ENCODE assay signal across 1 cellular context in genomic region chr20:61310954-61311353, GRCh38.
TF ChIP-seq lines count a peak whose summit lies in the region.

No MANE protein-coding gene starts in this region.

TF ChIP-seq in HEK293, 187 proteins besides CTCF, POLR2A, EP300 and RAD21 (continued from another document):
- TF ChIP-seq ZNF280D (tag by site-specific recombination; IDR thresholded peaks at IDR 0.05) (no peak), ZNF184 (tag by site-specific recombination; IDR thresholded peaks at IDR 0.05) (no peak), YY1 (tag by site-specific recombination; IDR thresholded peaks at IDR 0.05) (no peak), ZNF23 (tag by site-specific recombination; IDR thresholded peaks at IDR 0.05; ENCODE audit: borderline replicate concordance) (no peak), KLF1 (tag by site-specific recombination; IDR thresholded peaks at IDR 0.05) (peak; percentile 83), SP7 (tag by site-specific recombination; IDR thresholded peaks at IDR 0.05) (no peak), ZNF514 (tag by site-specific recombination; IDR thresholded peaks at IDR 0.05) (no peak), ZNF10 (tag by site-specific recombination; IDR thresholded peaks at IDR 0.05) (no peak), ZNF580 (tag by site-specific recombination; IDR thresholded peaks at IDR 0.05) (no peak), ZNF658 (tag by site-specific recombination; IDR thresholded peaks at IDR 0.05) (no peak), ZNF248 (tag by site-specific recombination; IDR thresholded peaks at IDR 0.05) (no peak), EGR2 (tag by site-specific recombination; IDR thresholded peaks at IDR 0.05; ENCODE audit: low read depth) (peak; percentile 80), ZFHX2 (tag by site-specific recombination; conservative IDR thresholded peaks at IDR 0.05) (peak; percentile 82), ZNF146 (tag by site-specific recombination; IDR thresholded peaks at IDR 0.05) (no peak), ZNF133 (tag by site-specific recombination; IDR thresholded peaks at IDR 0.05) (no peak), ZNF626 (tag by site-specific recombination; IDR thresholded peaks at IDR 0.05) (no peak), SCRT2 (tag by site-specific recombination; IDR thresholded peaks at IDR 0.05) (no peak)
